ENCODE assay signal across 19 cellular contexts in genomic region chr13:30861836-30862467, GRCh38. TPM values are rescaled to one million over a fixed set of nuclear protein-coding genes. Genes with fewer than 3 reads are reported as not detected.
"Had no signal": no experiment of that assay in that cellular context is flagged by ENCODE, and none has a peak within 500 bp of the region (broad histone marks: within the 10 kb centered on the region; RNA-seq: fewer than 3 reads in every experiment).

No MANE protein-coding gene starts in this region.

- H3K36me3 ChIP-seq: heart left ventricle, left ventricle myocardium inferior, suprapubic skin, upper lobe of right lung had no signal

- H3K36me3 Mint-ChIP-seq: naive thymus-derived CD8-positive, alpha-beta T cell had no signal

- ATAC-seq: activated CD4-positive, CD25-positive, alpha-beta regulatory T cell treated with anti-CD3 and anti-CD28 coated beads, Interleukin-2, amount 50 U/mL, for 24 hours; activated T-cell treated with anti-CD3 and anti-CD28 coated beads, Interleukin-2, amount 50 U/mL, for 4 hours; naive thymus-derived CD8-positive, alpha-beta T cell; stimulated activated naive CD8-positive, alpha-beta T cell treated with anti-CD3 and anti-CD28 coated beads, Interleukin-15, Interleukin-2, amounts not matched to agents 100 U/mL and 50 U/mL, for 24 hours had no signal

- H3K9me3 Mint-ChIP-seq: activated naive CD4-positive, alpha-beta T cell treated with anti-CD3 and anti-CD28 coated beads for 36 hours; central memory CD8-positive, alpha-beta T cell; immature natural killer cell; T-helper 1 cell treated with Interleukin-12 subunit alpha and Interleukin-12 subunit beta and Interleukin-4 antibody, amounts not matched to agents 30 μg/mL and 1 μg/mL, for 36 hours had no signal

- H3K27ac Mint-ChIP-seq: activated naive CD4-positive, alpha-beta T cell treated with anti-CD3 and anti-CD28 coated beads for 36 hours; immature natural killer cell; naive thymus-derived CD8-positive, alpha-beta T cell; T-helper 1 cell treated with Interleukin-12 subunit alpha and Interleukin-12 subunit beta and Interleukin-4 antibody, amounts not matched to agents 30 μg/mL and 1 μg/mL, for 36 hours had no signal

- H3K9me3 ChIP-seq: suprapubic skin, upper lobe of right lung had no signal

- H3K27ac ChIP-seq: heart left ventricle, left ventricle myocardium inferior, parathyroid adenoma, suprapubic skin, upper lobe of right lung had no signal

- H3K4me3 ChIP-seq: heart left ventricle, suprapubic skin, upper lobe of right lung had no signal

- DNase-seq: activated CD4-positive, alpha-beta T cell treated with anti-CD3 and anti-CD28 coated beads, Interleukin-2, amount 50 U/mL, for 1 hour; activated CD8-positive, alpha-beta memory T cell treated with anti-CD3 and anti-CD28 coated beads, Interleukin-2, amount 50 U/mL, for 4 hours; activated naive CD4-positive, alpha-beta T cell treated with anti-CD3 and anti-CD28 coated beads for 36 hours; activated T-cell treated with anti-CD3 and anti-CD28 coated beads, Interleukin-2, amount 50 U/mL, for 4 hours; effector CD4-positive, alpha-beta T cell; immature natural killer cell; kidney glomerular epithelial cell; mammary epithelial cell; naive thymus-derived CD8-positive, alpha-beta T cell; stimulated activated naive CD8-positive, alpha-beta T cell treated with anti-CD3 and anti-CD28 coated beads, Interleukin-15, Interleukin-2, amounts not matched to agents 100 U/mL and 50 U/mL, for 24 hours had no signal

- H3K4me3 Mint-ChIP-seq: activated naive CD4-positive, alpha-beta T cell treated with anti-CD3 and anti-CD28 coated beads for 36 hours; activated T-cell treated with anti-CD3 and anti-CD28 coated beads, Interleukin-2, amount 50 U/mL, for 4 hours; central memory CD8-positive, alpha-beta T cell; immature natural killer cell; naive thymus-derived CD8-positive, alpha-beta T cell; T-helper 1 cell treated with Interleukin-12 subunit alpha and Interleukin-12 subunit beta and Interleukin-4 antibody, amounts not matched to agents 30 μg/mL and 1 μg/mL, for 36 hours had no signal

- H3K79me2 ChIP-seq: parathyroid adenoma had no signal

- FAIRE-seq: frontal cortex had no signal

- H3K27me3 ChIP-seq: heart left ventricle, suprapubic skin, upper lobe of right lung had no signal

- H3K4me1 ChIP-seq: upper lobe of right lung had no signal

RNA-seq across cellular contexts. Expression of gene MEDAG, which starts 44.1 kb away (rescaled TPM):
- total RNA-seq: activated naive CD4-positive, alpha-beta T cell treated with anti-CD3 and anti-CD28 coated beads for 36 hours; activated T-cell treated with anti-CD3 and anti-CD28 coated beads, Interleukin-2, amount 50 U/mL, for 4 hours; naive thymus-derived CD8-positive, alpha-beta T cell had no signal
- polyA plus RNA-seq: immature natural killer cell; naive thymus-derived CD8-positive, alpha-beta T cell had no signal
